Comparison of ENCODE assay signal across 7 cellular contexts in genomic region chr2:111569628-111570185, GRCh38.
DNase-seq lines count a peak whose midpoint lies in the region; ATAC-seq and TF ChIP-seq lines count a peak whose summit lies in the region.
"Not testable (repeated sequence)": the region's sequence is repeated elsewhere in the genome, so short reads cannot be mapped to it uniquely, and the experiment has no call there.

No MANE protein-coding gene starts in this region.

- not testable (repeated sequence) for TF ChIP-seq CTCF in mucosa of descending colon (IDR thresholded peaks at IDR 0.05); upper lobe of right lung (IDR thresholded peaks at IDR 0.05)

- intact Hi-C loops in activated CD4-positive, alpha-beta T cell treated with anti-CD3 and anti-CD28 coated beads, Interleukin-2, amount 10 ng/mL, durations not matched to agents 24 days and 14 days (cut with micrococcal nuclease); mucosa of descending colon (cut with DNase I, micrococcal nuclease); upper lobe of right lung (cut with DNase I): not testable (repeated sequence)

- peaks cover 10% of the 10 kb centered on the region for H3K27me3 Mint-ChIP-seq in T-helper 2 cell treated with Interferon-gamma antibody and Interleukin-4, amounts not matched to agents 5 μg/mL and 100 μg/mL, for 36 hours (ENCODE audit: low read depth)
- not testable (repeated sequence) for H3K27me3 Mint-ChIP-seq in activated CD4-positive, alpha-beta T cell treated with anti-CD3 and anti-CD28 coated beads, Interleukin-2, amount 10 ng/mL, durations not matched to agents 24 days and 14 days

- H3K9me3 Mint-ChIP-seq in T-helper 2 cell treated with Interferon-gamma antibody and Interleukin-4, amounts not matched to agents 5 μg/mL and 100 μg/mL, for 36 hours; activated CD4-positive, alpha-beta T cell treated with anti-CD3 and anti-CD28 coated beads, Interleukin-2, amount 10 ng/mL, durations not matched to agents 24 days and 14 days: not testable (repeated sequence)

- H3K4me1 Mint-ChIP-seq in T-helper 2 cell treated with Interferon-gamma antibody and Interleukin-4, amounts not matched to agents 5 μg/mL and 100 μg/mL, for 36 hours (ENCODE audit: low read depth) = not testable (repeated sequence)
- H3K4me1 Mint-ChIP-seq in activated CD4-positive, alpha-beta T cell treated with anti-CD3 and anti-CD28 coated beads, Interleukin-2, amount 10 ng/mL, durations not matched to agents 24 days and 14 days = peaks cover 10% of the 10 kb centered on the region

- H3K27ac ChIP-seq in upper lobe of right lung = not testable (repeated sequence)

- ATAC-seq in HG02973 (IDR thresholded peaks at IDR 0.05; ENCODE audit: unreplicated experiment) = peak; percentile 29
- peak; percentile 70 for ATAC-seq in left lobe of liver
- ATAC-seq in mucosa of descending colon = peak; percentile 18
- ATAC-seq in upper lobe of right lung = peak; percentile 53

- DNase-seq in NOMO-1 treated with DMSO at 0.1 percent for 48 hours (lab: John Stamatoyannopoulos, UW; ENCODE audit: unreplicated experiment) = peak; percentile 36
- DNase-seq in T-helper 2 cell treated with Interferon-gamma antibody and Interleukin-4, amounts not matched to agents 5 μg/mL and 100 μg/mL, for 36 hours (ENCODE audit: low spot score); activated CD4-positive, alpha-beta T cell treated with anti-CD3 and anti-CD28 coated beads, Interleukin-2, amount 10 ng/mL, durations not matched to agents 24 days and 14 days; left lobe of liver (ENCODE audit: low spot score); mucosa of descending colon; upper lobe of right lung: not testable (repeated sequence)

- H3K4me3 ChIP-seq in mucosa of descending colon, upper lobe of right lung: not testable (repeated sequence)

- H3K4me3 Mint-ChIP-seq in T-helper 2 cell treated with Interferon-gamma antibody and Interleukin-4, amounts not matched to agents 5 μg/mL and 100 μg/mL, for 36 hours = peak overlapping the region; percentile 61
- H3K4me3 Mint-ChIP-seq in activated CD4-positive, alpha-beta T cell treated with anti-CD3 and anti-CD28 coated beads, Interleukin-2, amount 10 ng/mL, durations not matched to agents 24 days and 14 days = peak overlapping the region; percentile 64

- H3K4me1 ChIP-seq in mucosa of descending colon (ENCODE audit: low read depth); upper lobe of right lung: not testable (repeated sequence)

- H3K27ac Mint-ChIP-seq in T-helper 2 cell treated with Interferon-gamma antibody and Interleukin-4, amounts not matched to agents 5 μg/mL and 100 μg/mL, for 36 hours; activated CD4-positive, alpha-beta T cell treated with anti-CD3 and anti-CD28 coated beads, Interleukin-2, amount 10 ng/mL, durations not matched to agents 24 days and 14 days: not testable (repeated sequence)

- not testable (repeated sequence) for H3K36me3 Mint-ChIP-seq in T-helper 2 cell treated with Interferon-gamma antibody and Interleukin-4, amounts not matched to agents 5 μg/mL and 100 μg/mL, for 36 hours (ENCODE audit: low read depth); activated CD4-positive, alpha-beta T cell treated with anti-CD3 and anti-CD28 coated beads, Interleukin-2, amount 10 ng/mL, durations not matched to agents 24 days and 14 days (ENCODE audit: low read depth)

- not testable (repeated sequence) for H3K36me3 ChIP-seq in mucosa of descending colon (ENCODE audit: low read depth); upper lobe of right lung

- not testable (repeated sequence) for H3K9me3 ChIP-seq in mucosa of descending colon, upper lobe of right lung

- not testable (repeated sequence) for H3K27me3 ChIP-seq in upper lobe of right lung

Comparison
In these comparisons a context has a peak if more than half of its experiments do, and no peak if none do; other contexts are left out.
1. ATAC-seq: peak in every context shown above with its lines; median percentile 70 in left lobe of liver; 53 in upper lobe of right lung; 29 in HG02973; 18 in mucosa of descending colon.